Comparison of ENCODE assay signal across 30 cellular contexts in the genomic region with DNA sequence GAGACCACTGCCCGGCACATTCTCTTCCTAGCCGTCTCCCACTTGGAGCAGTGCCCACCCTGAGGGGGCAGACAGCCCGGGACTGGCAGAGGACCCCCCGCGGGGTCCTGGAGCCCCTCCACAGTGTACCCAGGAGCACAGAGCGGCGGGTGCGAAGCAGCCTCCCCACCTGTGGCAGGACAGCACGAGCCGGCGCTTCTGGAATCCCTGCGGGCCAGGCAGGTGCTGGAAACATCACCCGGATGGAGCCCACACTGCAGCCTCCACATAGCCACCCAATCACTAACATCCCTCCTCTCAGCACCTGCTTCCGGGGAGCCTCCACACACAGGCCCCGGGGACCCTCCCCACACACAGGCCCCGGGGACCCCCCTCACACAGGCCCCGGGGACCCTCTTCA. TPM values are rescaled to one million over a fixed set of nuclear protein-coding genes. Genes with fewer than 3 reads are reported as not detected.
"Had no signal": no experiment of that assay in that cellular context is flagged by ENCODE, and none has a peak within 500 bp of the region (broad histone marks: within the 10 kb centered on the region; RNA-seq: fewer than 3 reads in every experiment).

No MANE protein-coding gene starts in this region.

- H3K27me3 Mint-ChIP-seq: stimulated activated naive CD8-positive, alpha-beta T cell treated with anti-CD3 and anti-CD28 coated beads, Interleukin-15, Interleukin-2, amounts not matched to agents 100 ng/mL and 50 ng/mL, for 24 hours had no signal

- ATAC-seq: natural killer cell; right lobe of liver; stimulated activated naive B cell treated with anti-CD40 and anti-IgM and Interleukin-4, amounts not matched to agents 10 μg/mL and 1 μg/mL and 100 μg/mL, for 72 hours had no signal

- H3K4me3 ChIP-seq: hepatocyte, left ventricle myocardium inferior, lung, neural progenitor cell, ovary, right atrium auricular region, right lobe of liver, smooth muscle cell, tibial nerve, upper lobe of left lung, vagina had no signal

- H3K27ac Mint-ChIP-seq: naive B cell; natural killer cell; progenitor cell of endocrine pancreas; stimulated activated naive B cell treated with anti-CD40 and anti-IgM and Interleukin-4, amounts not matched to agents 10 μg/mL and 1 μg/mL and 100 μg/mL, for 72 hours; stimulated activated naive CD8-positive, alpha-beta T cell treated with anti-CD3 and anti-CD28 coated beads, Interleukin-15, Interleukin-2, amounts not matched to agents 100 ng/mL and 50 ng/mL, for 24 hours had no signal

- H3K4me1 Mint-ChIP-seq: naive B cell, natural killer cell had no signal

- H3K36me3 Mint-ChIP-seq: mesothelial cell of epicardium; naive B cell; natural killer cell; neural progenitor cell; stimulated activated naive B cell treated with anti-CD40 and anti-IgM and Interleukin-4, amounts not matched to agents 10 μg/mL and 1 μg/mL and 100 μg/mL, for 72 hours had no signal

- H3K9me3 ChIP-seq: left ventricle myocardium inferior, ovary, right atrium auricular region, right lobe of liver, tibial nerve, upper lobe of left lung, vagina had no signal

- H3K4me1 ChIP-seq: right atrium auricular region, right lobe of liver, tibial nerve, vagina had no signal

- H3K36me3 ChIP-seq: left ventricle myocardium inferior, neural progenitor cell, ovary, right atrium auricular region, right lobe of liver, tibial nerve, upper lobe of left lung, vagina had no signal

- H3K4me3 Mint-ChIP-seq: mesothelial cell of epicardium; naive B cell; natural killer cell; neural progenitor cell; stimulated activated naive B cell treated with anti-CD40 and anti-IgM and Interleukin-4, amounts not matched to agents 10 μg/mL and 1 μg/mL and 100 μg/mL, for 72 hours; stimulated activated naive CD8-positive, alpha-beta T cell treated with anti-CD3 and anti-CD28 coated beads, Interleukin-15, Interleukin-2, amounts not matched to agents 100 ng/mL and 50 ng/mL, for 24 hours had no signal

- DNase-seq: islet precursor cell; left ventricle myocardium inferior; mesendoderm; naive B cell; natural killer cell; nephron progenitor cell; ovary; right lobe of liver; stimulated activated CD4-positive, alpha-beta T cell treated with anti-CD3 and anti-CD28 coated beads, Interleukin-1b, Interleukin-23, amount 100 ng/mL, for 48 hours; stimulated activated CD4-positive, alpha-beta T cell treated with anti-CD3 and anti-CD28 coated beads, Interleukin-2, amount 100 ng/mL, for 48 hours; stimulated activated naive B cell treated with anti-CD40 and anti-IgM and Interleukin-4, amounts not matched to agents 10 μg/mL and 1 μg/mL and 100 μg/mL, for 72 hours; substantia nigra had no signal

- H3K27me3 ChIP-seq: hepatocyte, neural progenitor cell, ovary, right atrium auricular region, right lobe of liver, vagina had no signal

- H3K9me3 Mint-ChIP-seq: mesothelial cell of epicardium; naive B cell; natural killer cell; nephron progenitor cell; neural progenitor cell; stimulated activated naive B cell treated with anti-CD40 and anti-IgM and Interleukin-4, amounts not matched to agents 10 μg/mL and 1 μg/mL and 100 μg/mL, for 72 hours; stimulated activated naive CD8-positive, alpha-beta T cell treated with anti-CD3 and anti-CD28 coated beads, Interleukin-15, Interleukin-2, amounts not matched to agents 100 ng/mL and 50 ng/mL, for 24 hours had no signal

- H3K27ac ChIP-seq: hepatocyte, left ventricle myocardium inferior, neural progenitor cell, ovary, right atrium auricular region, right lobe of liver, tibial nerve, upper lobe of left lung, vagina had no signal

RNA-seq across cellular contexts. Expression of a gene that starts 18.7 kb away (rescaled TPM):
- total RNA-seq: kidney epithelial cell, mononuclear cell, natural killer cell, renal cortical epithelial cell, temporal lobe had no signal

RNA-seq across cellular contexts. Expression of a gene that starts 29.8 kb away (rescaled TPM):
- total RNA-seq: kidney epithelial cell, left ventricle myocardium inferior, mononuclear cell, natural killer cell, omental fat pad, pulmonary artery endothelial cell, renal cortical epithelial cell, right atrium auricular region, right lobe of liver, skeletal muscle tissue, temporal lobe, tibial nerve had no signal
